In the genomic region with DNA sequence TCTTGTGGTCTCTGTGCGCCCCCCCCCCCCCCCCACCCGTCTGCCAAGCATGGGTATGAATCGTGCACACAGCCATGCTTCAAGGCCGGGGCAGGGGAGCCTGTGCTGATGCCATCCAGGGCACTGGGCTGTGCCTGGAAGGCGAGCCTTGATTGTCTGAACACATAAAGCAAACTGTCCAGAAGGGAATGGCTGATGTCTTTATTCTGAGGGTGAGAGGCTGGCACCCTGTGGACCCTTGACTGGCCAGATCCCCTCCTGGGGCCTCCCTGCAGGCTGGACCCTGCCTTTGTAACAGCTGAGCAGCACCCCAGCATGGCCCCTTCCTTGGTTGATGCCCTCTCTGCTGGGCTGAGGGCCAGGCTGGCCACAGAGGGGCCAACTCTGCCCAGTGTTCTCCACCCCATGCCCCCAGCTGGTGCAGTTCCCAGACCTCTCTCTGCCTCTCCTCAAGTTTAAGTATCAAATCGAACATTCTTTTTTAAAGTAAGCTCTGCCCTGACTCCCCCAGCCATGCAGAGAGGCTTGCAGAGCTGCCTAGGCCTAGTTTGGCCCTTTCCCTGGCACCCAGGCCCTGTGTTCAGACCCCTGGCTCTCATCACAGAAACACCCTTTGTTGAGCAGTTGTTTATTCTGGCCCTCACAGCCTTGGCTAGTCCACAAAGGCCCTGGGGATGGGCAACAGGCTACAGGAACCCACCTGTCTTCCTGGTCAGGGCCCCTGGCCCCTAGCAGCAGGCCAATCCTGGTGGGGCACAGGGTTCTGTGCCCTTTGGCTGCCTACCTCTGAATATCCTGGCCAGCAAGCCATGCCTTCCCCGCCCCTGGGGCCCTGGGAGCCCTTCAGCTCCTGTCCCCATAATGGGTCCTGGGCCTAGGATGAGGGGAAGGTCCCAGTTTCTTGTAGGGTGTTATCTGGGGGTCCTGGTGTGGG, we compare ENCODE assay signal across 11 cellular contexts. TPM values are rescaled to one million over a fixed set of nuclear protein-coding genes. Genes with fewer than 3 reads are reported as not detected.
A peak's percentile ranks its signal among the peaks of the same experiment; 100 is the strongest.
DNase-seq lines count a peak whose midpoint lies in the region; ATAC-seq, FAIRE-seq and TF ChIP-seq lines count a peak whose summit lies in the region.
"Had no signal": no experiment of that assay in that cellular context is flagged by ENCODE, and none has a peak within 500 bp of the region (broad histone marks: within the 10 kb centered on the region; RNA-seq: fewer than 3 reads in every experiment).

No MANE protein-coding gene starts in this region.

- H3K36me3 Mint-ChIP-seq in T-cell = peaks cover 20% of the 10 kb centered on the region

- POLR2A ChIA-PET in T-cell (lab: Charles Lee) (interaction anchor here in 1 of 2 donors (0.6 kb wide), 1 partner anchor 1014 kb away, joined by 3 read pairs; no protein-coding TSS in a partner anchor), H1 (lab: Charles Lee; ENCODE audit: partially characterized antibody) (interaction anchor here (0.6 to 22.7 kb wide), 11 partner anchors 9 to 239 kb away, joined by 3 to 598 read pairs (median 8); partner anchors contain the start of genes DGCR8 and ZDHHC8)

- H3K27ac Mint-ChIP-seq in T-cell = peak overlapping the region; percentile 66 to 73

- peak; percentile 36 to 61; a peak in 2 of 3 replicates for TF ChIP-seq POLR2A in H1 (IDR thresholded peaks at IDR 0.05; ENCODE audit: control extremely low read depth in 1 of 2, low read depth in 2 of 2, low read length in 2 of 2)

- no peaks in the 10 kb centered on the region for H3K27me3 ChIP-seq in H1 (replicated peaks in 1 of 4; ENCODE audit: control insufficient read depth in 3 of 4, extremely low read depth in 1 of 4, insufficient read depth in 3 of 4, low read length in 3 of 4)
- H3K27me3 ChIP-seq in skeletal muscle tissue (ENCODE audit: control insufficient read depth in 3 of 3, insufficient read depth in 3 of 3, low read length in 3 of 3) = no peaks in the 10 kb centered on the region
- H3K27me3 ChIP-seq: esophagus squamous epithelium had no signal

- peak; percentile 69 for DNase-seq in activated CD8-positive, alpha-beta memory T cell treated with anti-CD3 and anti-CD28 coated beads for 24 hours
- DNase-seq in activated CD8-positive, alpha-beta memory T cell treated with anti-CD3 and anti-CD28 coated beads, Interleukin-2, amount 50 U/mL, for 48 hours = no peak
- DNase-seq in T-cell (no peak), H1 (ENCODE audit: low read depth in 1 of 2, low spot score in 2 of 2) (no peak), D721Med (ENCODE audit: insufficient read length, low spot score) (no peak), epidermal melanocyte (ENCODE audit: insufficient read length, low spot score) (no peak)
- DNase-seq: esophagus squamous epithelium, NCI-H1417 treated with DMSO at 0.1 percent for 48 hours had no signal

- no peak overlapping the region for H3K23ac ChIP-seq in H1 (ENCODE audit: insufficient read length)

- no peak for TF ChIP-seq CTCF in H1 (IDR thresholded peaks at IDR 0.05; ENCODE audit: control extremely low read depth in 1 of 3, insufficient read depth in 1 of 3, low read depth in 1 of 3, low read length in 3 of 3)
- no peak for TF ChIP-seq CTCF in D721Med (IDR thresholded peaks at IDR 0.05; ENCODE audit: insufficient read depth, missing control alignments)

- H3K36me3 ChIP-seq in H1 (ENCODE audit: control insufficient read depth in 2 of 4, insufficient read depth in 4 of 4, low read length in 3 of 4) = peaks cover 37 to 53% (median 50%) of the 10 kb centered on the region in 4 experiments
- H3K36me3 ChIP-seq in skeletal muscle tissue (ENCODE audit: control insufficient read depth in 3 of 3, insufficient read depth in 3 of 3, low read length in 3 of 3) = peaks cover 63 to 76% (median 71%) of the 10 kb centered on the region in 3 donors

- H3K4me1 ChIP-seq in H1 (replicated peaks in 1 of 4; ENCODE audit: control insufficient read depth in 3 of 4, insufficient read depth in 4 of 4, low read length in 3 of 4) = no peaks in the 10 kb centered on the region
- H3K4me1 ChIP-seq in skeletal muscle tissue (ENCODE audit: control insufficient read depth in 3 of 3, insufficient read depth in 3 of 3, low read length in 3 of 3) = peaks cover 21 to 45% (median 37%) of the 10 kb centered on the region in 3 donors

- 74% methylated on average over 6 of the region's 7 CpGs; no CpG with 5 or more reads in 1 of the 2 experiments for WGBS in H1 (ENCODE audit: extremely low coverage in 1 of 2, insufficient coverage in 1 of 2, insufficient read length in 1 of 2, insufficient replicate concordance in 2 of 2, low coverage in 1 of 2, low lambda C conversion rate in 2 of 2, missing lambda C conversion rate in 1 of 2), 2 experiments

- ATAC-seq in T-cell (replicated peaks in 1 of 4) = no peak
- ATAC-seq in GM21528 (IDR thresholded peaks at IDR 0.05; ENCODE audit: low FRiP score, unreplicated experiment) = no peak

- H3K4me2 ChIP-seq in H1 (ENCODE audit: insufficient read depth in 1 of 2, low read depth in 2 of 2, low read length in 2 of 2) = no peak overlapping the region

- H3K79me2 ChIP-seq in H1 (ENCODE audit: control insufficient read depth in 1 of 2, insufficient read depth in 2 of 2, low read length in 2 of 2) = peaks cover 0 to 16% of the 10 kb centered on the region in 2 experiments; a peak in 1 of 4 replicates

- no peak overlapping the region for H2AFZ ChIP-seq in H1 (ENCODE audit: low read length)

- no peak overlapping the region for H3K14ac ChIP-seq in H1 (ENCODE audit: insufficient read length)

- H3K9me3 Mint-ChIP-seq in T-cell = no peaks in the 10 kb centered on the region

- H3K9ac ChIP-seq in H1 (replicated peaks in 1 of 4; ENCODE audit: extremely low read depth in 1 of 4, low read depth in 3 of 4, low read length in 3 of 4) = no peak overlapping the region
- peak overlapping the region in 2 of 3 donors; percentile 23 to 62 for H3K9ac ChIP-seq in skeletal muscle tissue (ENCODE audit: low read depth in 1 of 3, low read length in 3 of 3)

- FAIRE-seq in H1 (lab: Jason Lieb, UNC) (no peak), D721Med (lab: Jason Lieb, UNC) (no peak)
- FAIRE-seq: astrocyte had no signal

- no peak overlapping the region for H4K91ac ChIP-seq in H1 (replicated peaks; ENCODE audit: insufficient read length, low read length)

- no peak overlapping the region for H3K4me3 Mint-ChIP-seq in T-cell

- no peak overlapping the region for H2AK5ac ChIP-seq in H1 (ENCODE audit: low read depth, low read length)

- H3K18ac ChIP-seq in H1 (ENCODE audit: extremely low read depth, low read length) = no peak overlapping the region

- no peak overlapping the region for H4K5ac ChIP-seq in H1 (ENCODE audit: insufficient read length, low read depth, low read length)

- H4K20me1 ChIP-seq in H1 (replicated peaks in 1 of 2; ENCODE audit: control insufficient read depth in 1 of 2, insufficient read depth in 2 of 2, low read length in 2 of 2) = peaks cover 16 to 29% of the 10 kb centered on the region in 2 experiments

- H3K27ac ChIP-seq in H1 (ENCODE audit: low read depth, low read length) (0 out of 2 replicates have a peak overlapping the region, but pooled peaks have one; percentile 8), skeletal muscle tissue (ENCODE audit: low read depth, low read length) (peak overlapping the region; percentile 19)
- H3K27ac ChIP-seq: esophagus squamous epithelium had no signal

- no peak overlapping the region for H2BK12ac ChIP-seq in H1 (ENCODE audit: low read depth, low read length)

- no peak for TF ChIP-seq EP300 in H1 (IDR thresholded peaks at IDR 0.05; ENCODE audit: borderline replicate concordance in 1 of 2, low read depth in 2 of 2, low read length in 2 of 2)

- H3K4ac ChIP-seq in H1 (replicated peaks; ENCODE audit: insufficient read length, low read depth, low read length) = no peak overlapping the region

- H2BK120ac ChIP-seq in H1 (replicated peaks; ENCODE audit: low read depth, low read length) = no peak overlapping the region

- no peak for TF ChIP-seq RAD21 in H1 (IDR thresholded peaks at IDR 0.05 in 1 of 2, conservative IDR thresholded peaks at IDR 0.05 in 1 of 2; ENCODE audit: low read depth in 2 of 2, low read length in 2 of 2)

- no peaks in the 10 kb centered on the region for H3K9me3 ChIP-seq in H1 (ENCODE audit: insufficient read depth in 2 of 2, low read depth in 1 of 2, low read length in 1 of 2)
- no peaks in the 10 kb centered on the region for H3K9me3 ChIP-seq in skeletal muscle tissue (ENCODE audit: control insufficient read depth in 3 of 3, low read length in 3 of 3)
- H3K9me3 ChIP-seq: esophagus squamous epithelium had no signal

- H2BK5ac ChIP-seq in H1 (ENCODE audit: low read depth, low read length) = no peak overlapping the region

- H4K8ac ChIP-seq in H1 (ENCODE audit: extremely low read depth, insufficient read depth, low read length) = peak overlapping the region; percentile 12; the same call in 1 of the 2 replicates

- no peaks in the 10 kb centered on the region for H3K27me3 Mint-ChIP-seq in T-cell

- no peak overlapping the region for H2BK20ac ChIP-seq in H1 (ENCODE audit: low read length)

- no peaks in the 10 kb centered on the region; the same call in 1 of the 2 replicates for H3K23me2 ChIP-seq in H1 (ENCODE audit: low read depth, low read length)

- peaks cover 6% of the 10 kb centered on the region; the same call in 1 of the 2 replicates for H3K79me1 ChIP-seq in H1 (ENCODE audit: low read depth, low read length)

- H2BK15ac ChIP-seq in H1 (ENCODE audit: low read length) = no peak overlapping the region

- no peak overlapping the region for H3K56ac ChIP-seq in H1 (replicated peaks; ENCODE audit: insufficient read length, low read depth, low read length)

- peaks cover 12 to 28% (median 24%) of the 10 kb centered on the region in 3 donors for H3K4me1 Mint-ChIP-seq in T-cell

- H3K4me3 ChIP-seq in H1 (ENCODE audit: extremely low read depth in 1 of 4, insufficient read depth in 2 of 4, low read depth in 3 of 4, low read length in 4 of 4) = no peak overlapping the region
- H3K4me3 ChIP-seq in skeletal muscle tissue (ENCODE audit: low read length in 3 of 3) = no peak overlapping the region
- H3K4me3 ChIP-seq: esophagus squamous epithelium had no signal

- CTCF ChIA-PET in T-cell (lab: Charles Lee) = interaction anchor here in 1 of 2 donors (0.9 kb wide), 1 partner anchor 10 kb away, joined by 4 read pairs; no protein-coding TSS in a partner anchor
- CTCF ChIA-PET in H1 (lab: Charles Lee; ENCODE audit: partially characterized antibody) = interaction anchor here (0.5 to 3.2 kb wide), 10 partner anchors 9 to 1779 kb away, joined by 3 to 23 read pairs (median 4); no protein-coding TSS in a partner anchor

RNA-seq across cellular contexts. Expression of gene RANBP1, which starts 3.9 kb away (rescaled TPM):
- total RNA-seq in T-cell = 10 to 100 TPM; 64.0 to 81.1 (median 75.4) TPM
- total RNA-seq in H1 (2021; fragmentation: NEBNext Ultra II Directional; extraction: Animal tissue kit (Norgen Biotek cat#: 25700)) = 484 and 495 TPM in 2 replicates
- 343 and 465 TPM in 2 replicates for polyA plus RNA-seq in H1 (2011; rRNA removed)
- 587 TPM for polyA plus RNA-seq in H1 (2011; cell fraction: cytosol; rRNA removed)
- polyA plus RNA-seq in H1 (2011; cell fraction: nucleus; rRNA removed) = 423 TPM
- 421 to 441 TPM (median 430 TPM) in 4 replicates for polyA plus RNA-seq in H1 (2012, experiment 1 of 2)
- polyA plus RNA-seq in H1 (2012, experiment 2 of 2) = 333 TPM
- polyA plus RNA-seq in H1 (2013, experiment 1 of 2) = 541 TPM
- 525 TPM for polyA plus RNA-seq in H1 (2013, experiment 2 of 2)
- 220 and 269 TPM in 2 replicates for polyA minus RNA-seq in H1 (2011; rRNA and poly(A)+ RNA removed)
- polyA minus RNA-seq in H1 (2011; cell fraction: cytosol; rRNA and poly(A)+ RNA removed) = 274 TPM
- polyA minus RNA-seq in H1 (2011; cell fraction: nucleus; rRNA and poly(A)+ RNA removed) = 169 TPM
- 85.1 TPM for total RNA-seq in skeletal muscle tissue

RNA-seq across cellular contexts. Expression of gene TRMT2A, which starts 5.1 kb away (rescaled TPM):
- 100 to 1,000 TPM in 3 of 5 donors, 10 to 100 TPM in 2; 87.6 to 136 (median 123) TPM for total RNA-seq in T-cell
- 44.9 and 47.9 TPM in 2 replicates for total RNA-seq in H1 (2021; fragmentation: NEBNext Ultra II Directional; extraction: Animal tissue kit (Norgen Biotek cat#: 25700))
- 50.3 and 73.2 TPM in 2 replicates for polyA plus RNA-seq in H1 (2011; rRNA removed)
- 65.7 TPM for polyA plus RNA-seq in H1 (2011; cell fraction: cytosol; rRNA removed)
- 307 TPM for polyA plus RNA-seq in H1 (2011; cell fraction: nucleus; rRNA removed)
- 45.4 to 62.4 TPM (median 53.1 TPM) in 4 replicates for polyA plus RNA-seq in H1 (2012, experiment 1 of 2)
- 32.7 TPM for polyA plus RNA-seq in H1 (2012, experiment 2 of 2)
- polyA plus RNA-seq in H1 (2013, experiment 1 of 2) = 36.2 TPM
- polyA plus RNA-seq in H1 (2013, experiment 2 of 2) = 32.7 TPM
- 23.1 and 26.5 TPM in 2 replicates for polyA minus RNA-seq in H1 (2011; rRNA and poly(A)+ RNA removed)
- polyA minus RNA-seq in H1 (2011; cell fraction: cytosol; rRNA and poly(A)+ RNA removed) = 46.8 TPM
- polyA minus RNA-seq in H1 (2011; cell fraction: nucleus; rRNA and poly(A)+ RNA removed) = 94.9 TPM
- total RNA-seq in skeletal muscle tissue = 31.8 TPM

RNA-seq across cellular contexts. Expression of gene ZDHHC8, which starts 19.6 kb away (rescaled TPM):
- 100 to 1,000 TPM in 1 of 5 donors, 10 to 100 TPM in 4; 68.4 to 102 (median 92.1) TPM for total RNA-seq in T-cell
- total RNA-seq in H1 (2021; fragmentation: NEBNext Ultra II Directional; extraction: Animal tissue kit (Norgen Biotek cat#: 25700)) = 64.0 and 65.6 TPM in 2 replicates
- 18.6 and 44.4 TPM in 2 replicates for polyA plus RNA-seq in H1 (2011; rRNA removed)
- polyA plus RNA-seq in H1 (2011; cell fraction: cytosol; rRNA removed) = 21.0 TPM
- polyA plus RNA-seq in H1 (2011; cell fraction: nucleus; rRNA removed) = 143 TPM
- polyA plus RNA-seq in H1 (2012, experiment 1 of 2) = 17.5 to 48.9 TPM (median 42.8 TPM) in 4 replicates
- 14.6 TPM for polyA plus RNA-seq in H1 (2012, experiment 2 of 2)
- 55.6 TPM for polyA plus RNA-seq in H1 (2013, experiment 1 of 2)
- polyA plus RNA-seq in H1 (2013, experiment 2 of 2) = 52.7 TPM
- 8.0 and 13.3 TPM in 2 replicates for polyA minus RNA-seq in H1 (2011; rRNA and poly(A)+ RNA removed)
- 22.4 TPM for polyA minus RNA-seq in H1 (2011; cell fraction: cytosol; rRNA and poly(A)+ RNA removed)
- 26.6 TPM for polyA minus RNA-seq in H1 (2011; cell fraction: nucleus; rRNA and poly(A)+ RNA removed)
- 3.1 TPM for total RNA-seq in skeletal muscle tissue

RNA-seq across cellular contexts. Expression of gene DGCR8, which starts 31.9 kb away (rescaled TPM):
- total RNA-seq in T-cell = 10 to 100 TPM; 38.4 to 48.1 (median 45.1) TPM
- total RNA-seq in H1 (2021; fragmentation: NEBNext Ultra II Directional; extraction: Animal tissue kit (Norgen Biotek cat#: 25700)) = 42.3 and 43.7 TPM in 2 replicates
- polyA plus RNA-seq in H1 (2011; rRNA removed) = 23.7 and 42.5 TPM in 2 replicates
- 36.9 TPM for polyA plus RNA-seq in H1 (2011; cell fraction: cytosol; rRNA removed)
- 172 TPM for polyA plus RNA-seq in H1 (2011; cell fraction: nucleus; rRNA removed)
- 33.0 to 43.7 TPM (median 38.6 TPM) in 4 replicates for polyA plus RNA-seq in H1 (2012, experiment 1 of 2)
- 12.7 TPM for polyA plus RNA-seq in H1 (2012, experiment 2 of 2)
- polyA plus RNA-seq in H1 (2013, experiment 1 of 2) = 26.6 TPM
- 22.8 TPM for polyA plus RNA-seq in H1 (2013, experiment 2 of 2)
- polyA minus RNA-seq in H1 (2011; rRNA and poly(A)+ RNA removed) = 31.8 and 33.0 TPM in 2 replicates
- polyA minus RNA-seq in H1 (2011; cell fraction: cytosol; rRNA and poly(A)+ RNA removed) = 26.9 TPM
- polyA minus RNA-seq in H1 (2011; cell fraction: nucleus; rRNA and poly(A)+ RNA removed) = 60.0 TPM
- total RNA-seq in skeletal muscle tissue = 38.1 TPM

RNA-seq across cellular contexts. Expression of gene CCDC188, which starts 38.9 kb away (rescaled TPM):
- under 1 TPM in 3 of 5 donors, not detected in 2; 0.18 to 0.66 (median 0.58) TPM for total RNA-seq in T-cell
- not detected in 2 replicates for total RNA-seq in H1 (2021; fragmentation: NEBNext Ultra II Directional; extraction: Animal tissue kit (Norgen Biotek cat#: 25700))
- not detected in 2 replicates for polyA plus RNA-seq in H1 (2011; rRNA removed)
- polyA plus RNA-seq in H1 (2011; cell fraction: cytosol; rRNA removed) = not detected
- polyA plus RNA-seq in H1 (2011; cell fraction: nucleus; rRNA removed) = not detected
- polyA plus RNA-seq in H1 (2012, experiment 1 of 2) = 0.22 TPM in 1 of 4 replicates, not detected in the others
- polyA plus RNA-seq in H1 (2012, experiment 2 of 2) = not detected
- polyA plus RNA-seq in H1 (2013, experiment 1 of 2) = not detected
- polyA plus RNA-seq in H1 (2013, experiment 2 of 2) = not detected
- not detected in 2 replicates for polyA minus RNA-seq in H1 (2011; rRNA and poly(A)+ RNA removed)
- polyA minus RNA-seq in H1 (2011; cell fraction: cytosol; rRNA and poly(A)+ RNA removed) = not detected
- not detected for polyA minus RNA-seq in H1 (2011; cell fraction: nucleus; rRNA and poly(A)+ RNA removed)
- total RNA-seq in skeletal muscle tissue = not detected
- total RNA-seq: astrocyte had no signal

Comparison
In these comparisons a context has a peak if more than half of its experiments do, and no peak if none do; other contexts are left out.
1. H3K9ac ChIP-seq: peak in skeletal muscle tissue (2 of 3); none in H1 (0 of 4).
2. RNA of gene ZDHHC8, which starts 19.6 kb away (total RNA-seq): 68.4 to 102 TPM in T-cell and 64.0 to 65.6 TPM in H1; 3.1 TPM in skeletal muscle tissue (single experiment); every median in the first group is over 10 times any median in the second.